Comparison of ENCODE assay signal across 17 cellular contexts in genomic region chr12:4261655-4262054, GRCh38.
DNase-seq lines count a peak whose midpoint lies in the region; ATAC-seq and TF ChIP-seq lines count a peak whose summit lies in the region.
"Had no signal": no experiment of that assay in that cellular context is flagged by ENCODE, and none has a peak within 500 bp of the region (broad histone marks: within the 10 kb centered on the region; RNA-seq: fewer than 3 reads in every experiment).

No MANE protein-coding gene starts in this region.

- H3K36me3 Mint-ChIP-seq in effector memory CD8-positive, alpha-beta T cell (ENCODE audit: insufficient read depth), result no peaks in the 10 kb centered on the region
- H3K36me3 Mint-ChIP-seq: neural progenitor cell, T-cell had no signal

- ATAC-seq in activated CD4-positive, CD25-positive, alpha-beta regulatory T cell treated with anti-CD3 and anti-CD28 coated beads, Interleukin-2, amount 50 U/mL, for 24 hours, result peak; percentile 58 to 65
- ATAC-seq in GM21360 (IDR thresholded peaks at IDR 0.05; ENCODE audit: unreplicated experiment) (peak; percentile 74), HG02938 (IDR thresholded peaks at IDR 0.05; ENCODE audit: unreplicated experiment) (peak; percentile 67), GM21447 (IDR thresholded peaks at IDR 0.05; ENCODE audit: unreplicated experiment) (no peak)
- no peak for ATAC-seq in effector memory CD8-positive, alpha-beta T cell (replicated peaks)
- ATAC-seq: T-cell had no signal

- POLR2A ChIA-PET in HEK293T (lab: Yijun Ruan, JAX), result no interaction called here

- no peak for DNase-seq in activated CD4-positive, CD25-positive, alpha-beta regulatory T cell treated with anti-CD3 and anti-CD28 coated beads, Interleukin-2, amount 50 U/mL, for 72 hours
- DNase-seq in islet precursor cell, result peak; percentile 4
- no peak for DNase-seq in HEK293T (ENCODE audit: extremely low spot score)
- no peak for DNase-seq in effector memory CD8-positive, alpha-beta T cell
- DNase-seq: activated CD4-positive, alpha-beta memory T cell treated with anti-CD3 and anti-CD28 coated beads, Interleukin-2, amount 10 ng/mL, durations not matched to agents 7 days and 5 days; BE2C; brain microvascular endothelial cell; NCI-H2081; NCI-H524; SHP77; T-cell had no signal

- no peak overlapping the region for H3K27ac Mint-ChIP-seq in effector memory CD8-positive, alpha-beta T cell
- H3K27ac Mint-ChIP-seq: activated CD4-positive, alpha-beta memory T cell treated with anti-CD3 and anti-CD28 coated beads, Interleukin-2, amount 10 ng/mL, durations not matched to agents 7 days and 5 days; activated T-helper 1 cell treated with anti-CD3 and anti-CD28 coated beads, Interleukin-12 subunit alpha, Interleukin-12 subunit beta, Interleukin-2, Interleukin-4 antibody, amounts not matched to agents 30 ng/mL and 10 ng/mL and 1 ng/mL, durations not matched to agents 14 hours and 24 hours and 36 hours; neural progenitor cell; T-cell had no signal

- CTCF ChIA-PET in HEK293T (lab: Yijun Ruan, JAX), result no interaction called here

- H3K9me3 Mint-ChIP-seq in effector memory CD8-positive, alpha-beta T cell, result no peaks in the 10 kb centered on the region

- no peak overlapping the region for H3K4me3 Mint-ChIP-seq in effector memory CD8-positive, alpha-beta T cell
- H3K4me3 Mint-ChIP-seq: activated CD4-positive, alpha-beta memory T cell treated with anti-CD3 and anti-CD28 coated beads, Interleukin-2, amount 10 ng/mL, durations not matched to agents 7 days and 5 days; activated T-helper 1 cell treated with anti-CD3 and anti-CD28 coated beads, Interleukin-12 subunit alpha, Interleukin-12 subunit beta, Interleukin-2, Interleukin-4 antibody, amounts not matched to agents 30 ng/mL and 10 ng/mL and 1 ng/mL, durations not matched to agents 14 hours and 24 hours and 36 hours; neural progenitor cell; T-cell had no signal

- no peaks in the 10 kb centered on the region for H3K27me3 Mint-ChIP-seq in effector memory CD8-positive, alpha-beta T cell

- no peaks in the 10 kb centered on the region for H3K4me1 Mint-ChIP-seq in effector memory CD8-positive, alpha-beta T cell (ENCODE audit: low read depth in 2 of 2)
- H3K4me1 Mint-ChIP-seq: neural progenitor cell, T-cell had no signal

TF ChIP-seq in HEK293T, 16 proteins besides CTCF, POLR2A, EP300 and RAD21:
- TF ChIP-seq FOXA1 (IDR thresholded peaks at IDR 0.05), result no peak
- TF ChIP-seq BHLHE40 (IDR thresholded peaks at IDR 0.05; ENCODE audit: borderline replicate concordance), result no peak

Comparison
In these comparisons a context has a peak if more than half of its experiments do, and no peak if none do; other contexts are left out.
1. ATAC-seq: peak in activated CD4-positive, CD25-positive, alpha-beta regulatory T cell treated with anti-CD3 and anti-CD28 coated beads, Interleukin-2, amount 50 U/mL, for 24 hours (2 of 2), GM21360 (single experiment) and HG02938 (single experiment); none in GM21447 (single experiment) and effector memory CD8-positive, alpha-beta T cell (single experiment).